Comparison of ENCODE assay signal across 24 cellular contexts in the genomic region with DNA sequence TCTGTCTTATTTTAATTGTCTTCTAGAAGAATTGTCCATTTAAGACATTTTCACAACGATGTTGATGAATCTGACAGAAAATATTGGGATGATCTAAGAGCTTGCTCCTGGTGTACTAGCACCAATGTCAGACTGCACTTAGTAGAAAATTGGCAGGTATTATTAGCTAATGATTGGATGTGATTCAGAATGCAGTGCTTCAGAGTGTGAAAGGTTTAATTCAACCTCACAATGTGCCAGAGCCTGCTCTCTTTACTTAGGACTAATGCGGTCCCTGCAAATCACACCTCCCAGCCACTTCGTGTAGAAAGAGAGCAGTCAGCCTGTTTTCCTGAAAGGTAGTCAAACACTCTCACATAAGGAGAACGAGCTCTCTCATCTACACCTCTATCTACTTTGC.
DNase-seq lines count a peak whose midpoint lies in the region; ATAC-seq and TF ChIP-seq lines count a peak whose summit lies in the region.
"Had no signal": no experiment of that assay in that cellular context is flagged by ENCODE, and none has a peak within 500 bp of the region (broad histone marks: within the 10 kb centered on the region; RNA-seq: fewer than 3 reads in every experiment).

No MANE protein-coding gene starts in this region.

- peaks cover 43% of the 10 kb centered on the region for H3K4me1 ChIP-seq in neural progenitor cell

- H3K9me3 Mint-ChIP-seq in brain (peaks cover 9 to 15% (median 12%) of the 10 kb centered on the region in 5 experiments), neural progenitor cell (no peaks in the 10 kb centered on the region)
- H3K9me3 Mint-ChIP-seq: CD8-positive, alpha-beta memory T cell had no signal

- peak overlapping the region; percentile 43 for H3K4me2 ChIP-seq in neural progenitor cell
- H3K4me2 ChIP-seq: PC-9 had no signal

- H3F3A ChIP-seq in neural progenitor cell (ENCODE audit: low read depth): peaks cover 10% of the 10 kb centered on the region

- H3K4me1 Mint-ChIP-seq in brain (peaks cover 67% of the 10 kb centered on the region), neural progenitor cell (peaks cover 25% of the 10 kb centered on the region)
- H3K4me1 Mint-ChIP-seq: CD8-positive, alpha-beta memory T cell had no signal

- H3K27me3 ChIP-seq in neural progenitor cell: no peaks in the 10 kb centered on the region
- H3K27me3 ChIP-seq: BE2C, SJSA1 had no signal

- peak overlapping the region in 2 of 5 experiments; percentile 1 to 61 for H3K4me3 Mint-ChIP-seq in brain
- no peak overlapping the region for H3K4me3 Mint-ChIP-seq in neural progenitor cell
- H3K4me3 Mint-ChIP-seq: CD14-positive monocyte; CD8-positive, alpha-beta memory T cell had no signal

- H3K79me2 ChIP-seq in neural progenitor cell (ENCODE audit: low read depth): no peaks in the 10 kb centered on the region

- H3K4me3 ChIP-seq in neural progenitor cell: no peak overlapping the region
- H3K4me3 ChIP-seq: GM12878, PC-9, SJSA1 had no signal

- no peak overlapping the region for H3K27ac ChIP-seq in neural progenitor cell
- H3K27ac ChIP-seq: PC-9, SJSA1 had no signal

- no peaks in the 10 kb centered on the region for H3K9me3 ChIP-seq in neural progenitor cell (ENCODE audit: low read depth)
- H3K9me3 ChIP-seq: BE2C, SJSA1 had no signal

- H3K27me3 Mint-ChIP-seq in brain (peaks cover 5% of the 10 kb centered on the region), neural progenitor cell (ENCODE audit: insufficient read depth, low read depth) (peaks cover 8% of the 10 kb centered on the region)

- no peak for TF ChIP-seq CTCF in brain (conservative IDR thresholded peaks at IDR 0.05)
- TF ChIP-seq CTCF in neural progenitor cell (IDR thresholded peaks at IDR 0.05): no peak

- no peaks in the 10 kb centered on the region for H4K20me1 ChIP-seq in neural progenitor cell (ENCODE audit: low read depth)

- H3K27ac Mint-ChIP-seq in brain (peak overlapping the region; percentile 24 to 79 (median 57)), neural progenitor cell (no peak overlapping the region)
- H3K27ac Mint-ChIP-seq: CD8-positive, alpha-beta memory T cell had no signal

- H3K9ac ChIP-seq in neural progenitor cell: no peak overlapping the region

- TF ChIP-seq POLR2A in GM18505 (IDR thresholded peaks at IDR 0.05; ENCODE audit: borderline replicate concordance, extremely low read depth, insufficient read depth, insufficient read length): no peak

- H3K36me3 ChIP-seq in neural progenitor cell: no peaks in the 10 kb centered on the region
- H3K36me3 ChIP-seq: BE2C, SJSA1 had no signal

- H3K36me3 Mint-ChIP-seq in brain: peaks cover 14% of the 10 kb centered on the region
- no peaks in the 10 kb centered on the region for H3K36me3 Mint-ChIP-seq in neural progenitor cell

- DNase-seq in NCI-H1105 treated with DMSO at 0.1 percent for 48 hours (lab: John Stamatoyannopoulos, UW) (peak; percentile 14), NCI-H1105 (lab: John Stamatoyannopoulos, UW) (no peak), neural progenitor cell (ENCODE audit: low spot score) (no peak), NOMO-1 (lab: John Stamatoyannopoulos, UW; ENCODE audit: unreplicated experiment in 2 of 2) (no peak)
- no peak for DNase-seq in activated CD4-positive, alpha-beta T cell treated with anti-CD3 and anti-CD28 coated beads, Interleukin-2, amount 50 U/mL, for 48 hours
- DNase-seq: 8988T; ACHN; CD8-positive, alpha-beta memory T cell; DMS 273 treated with DMSO at 0.1 percent for 48 hours; DMS79; EL; GDM1; KBM-7; NCI-H146; NCI-H1930; NCI-H226; NCI-H510A; PC-9 had no signal

- ATAC-seq in GM18505 (IDR thresholded peaks at IDR 0.05; ENCODE audit: unreplicated experiment): no peak
- ATAC-seq: GM12878 had no signal

- no peak overlapping the region for H2AFZ ChIP-seq in neural progenitor cell (replicated peaks)
- H2AFZ ChIP-seq: PC-9 had no signal
